ENCODE assay signal across 19 cellular contexts in genomic region chr6:129102741-129103140, GRCh38.
DNase-seq lines count a peak whose midpoint lies in the region; ATAC-seq and TF ChIP-seq lines count a peak whose summit lies in the region.
"Had no signal": no experiment of that assay in that cellular context is flagged by ENCODE, and none has a peak within 500 bp of the region (broad histone marks: within the 10 kb centered on the region; RNA-seq: fewer than 3 reads in every experiment).

No MANE protein-coding gene starts in this region.

- H3K14ac ChIP-seq in trophoblast cell (ENCODE audit: low read length), result no peak overlapping the region

- no peaks in the 10 kb centered on the region for H3K36me3 Mint-ChIP-seq in activated naive CD4-positive, alpha-beta T cell treated with anti-CD3 and anti-CD28 coated beads for 36 hours (ENCODE audit: low read depth)
- H3K36me3 Mint-ChIP-seq: activated CD8-positive, alpha-beta memory T cell treated with anti-CD3 and anti-CD28 coated beads, Interleukin-2, amount 10 ng/mL, durations not matched to agents 7 days and 5 days; CD14-positive monocyte had no signal

- no peak overlapping the region for H2AK5ac ChIP-seq in trophoblast cell (ENCODE audit: low read length)

- no peaks in the 10 kb centered on the region for H3K79me1 ChIP-seq in trophoblast cell (ENCODE audit: low read length)

- H3K27ac ChIP-seq in body of pancreas (no peak overlapping the region), trophoblast cell (ENCODE audit: low read depth, low read length) (no peak overlapping the region)
- H3K27ac ChIP-seq: right lobe of liver had no signal

- H4K8ac ChIP-seq in trophoblast cell (ENCODE audit: low read depth, low read length), result no peak overlapping the region

- H3K4me1 Mint-ChIP-seq in activated naive CD4-positive, alpha-beta T cell treated with anti-CD3 and anti-CD28 coated beads for 36 hours (ENCODE audit: low read depth), result no peaks in the 10 kb centered on the region
- H3K4me1 Mint-ChIP-seq: activated CD8-positive, alpha-beta memory T cell treated with anti-CD3 and anti-CD28 coated beads, Interleukin-2, amount 10 ng/mL, durations not matched to agents 7 days and 5 days; CD14-positive monocyte; nephron progenitor cell had no signal

- DNase-seq in AG10803 (ENCODE audit: low read depth), result peak; percentile 52
- peak in 3 of 4 donors; percentile 18 to 40 (median 19) for DNase-seq in body of pancreas
- peak; percentile 55 for DNase-seq in left ventricle myocardium superior
- peak; percentile 91 to 95 for DNase-seq in trophoblast cell
- no peak for DNase-seq in NCI-H345 treated with DMSO at 0.1 percent for 48 hours (lab: John Stamatoyannopoulos, UW; ENCODE audit: unreplicated experiment)
- no peak for DNase-seq in NK-92 treated with Interleukin-12 subunit alpha and Interleukin-12 subunit beta, amount 100 ng/mL, for 24 hours (lab: John Stamatoyannopoulos, UW)
- DNase-seq in RPMI8226, result no peak
- DNase-seq in activated naive CD4-positive, alpha-beta T cell treated with anti-CD3 and anti-CD28 coated beads for 36 hours, result no peak
- DNase-seq: activated CD4-positive, CD25-positive, alpha-beta regulatory T cell; activated CD8-positive, alpha-beta memory T cell treated with anti-CD3 and anti-CD28 coated beads, Interleukin-2, amount 10 ng/mL, durations not matched to agents 7 days and 5 days; activated effector memory CD4-positive, alpha-beta T cell treated with anti-CD3 and anti-CD28 coated beads, Interleukin-2, amount 50 U/mL, for 16 hours; dorsolateral prefrontal cortex; NCI-H146; NCI-H345; nephron progenitor cell; right lobe of liver; SIG-M5 had no signal

- no peak overlapping the region for H4K12ac ChIP-seq in trophoblast cell (ENCODE audit: low read depth, low read length)

- no peak overlapping the region for H2BK12ac ChIP-seq in trophoblast cell (ENCODE audit: low read length)

- H3K4me3 ChIP-seq in AG10803 (ENCODE audit: low read length) (no peak overlapping the region), body of pancreas (no peak overlapping the region), trophoblast cell (ENCODE audit: low read depth, low read length) (no peak overlapping the region)
- H3K4me3 ChIP-seq: dorsolateral prefrontal cortex, right lobe of liver had no signal

- WGBS in body of pancreas, 2 donors, result 46 to 55% methylated on average over 4 of the region's 4 CpGs
- WGBS in trophoblast cell (ENCODE audit: extremely low coverage, insufficient coverage, insufficient read length), result no CpG with 5 or more reads among the region's 4 CpGs

- no peak for ATAC-seq in body of pancreas
- ATAC-seq in left ventricle myocardium superior, result peak; percentile 85
- ATAC-seq: activated CD8-positive, alpha-beta memory T cell treated with anti-CD3 and anti-CD28 coated beads, Interleukin-2, amount 10 ng/mL, durations not matched to agents 7 days and 5 days had no signal

- H2BK5ac ChIP-seq in trophoblast cell (ENCODE audit: low read depth, low read length, poor library complexity), result no peak overlapping the region

- H3K27me3 ChIP-seq in body of pancreas (no peaks in the 10 kb centered on the region), trophoblast cell (ENCODE audit: insufficient read depth, low read length) (no peaks in the 10 kb centered on the region)
- H3K27me3 ChIP-seq: dorsolateral prefrontal cortex, right lobe of liver had no signal

- no peaks in the 10 kb centered on the region for H3K9me3 Mint-ChIP-seq in activated naive CD4-positive, alpha-beta T cell treated with anti-CD3 and anti-CD28 coated beads for 36 hours
- H3K9me3 Mint-ChIP-seq: nephron progenitor cell; T-helper 2 cell treated with Interferon-gamma antibody and Interleukin-4, amounts not matched to agents 5 μg/mL and 100 μg/mL, for 36 hours had no signal

- no peak overlapping the region for H3K18ac ChIP-seq in trophoblast cell (ENCODE audit: low read length)

- intact Hi-C loops in body of pancreas (cut with DNase I), result no loop called here
- intact Hi-C loops in left ventricle myocardium superior (cut with micrococcal nuclease), result no loop called here
- intact Hi-C loops in activated naive CD4-positive, alpha-beta T cell treated with anti-CD3 and anti-CD28 coated beads for 36 hours (cut with micrococcal nuclease), result no loop called here

- H3K4me2 ChIP-seq in trophoblast cell (ENCODE audit: low read length), result no peak overlapping the region

- no peak overlapping the region for H2AFZ ChIP-seq in trophoblast cell (ENCODE audit: insufficient read depth, low read length, poor library complexity)

- TF ChIP-seq CTCF in AG10803 (conservative IDR thresholded peaks at IDR 0.05; ENCODE audit: low read length), result no peak
- TF ChIP-seq CTCF in body of pancreas (IDR thresholded peaks at IDR 0.05), result no peak

- H3K27me3 Mint-ChIP-seq in activated naive CD4-positive, alpha-beta T cell treated with anti-CD3 and anti-CD28 coated beads for 36 hours (ENCODE audit: low read depth), result peaks cover 11% of the 10 kb centered on the region

- no peaks in the 10 kb centered on the region for H3K79me2 ChIP-seq in trophoblast cell (ENCODE audit: control insufficient read depth, insufficient read depth, low read length, poor library complexity)

- H3K4me1 ChIP-seq in body of pancreas (no peaks in the 10 kb centered on the region), trophoblast cell (ENCODE audit: control insufficient read depth in 1 of 2, insufficient read depth in 2 of 2, low read length in 2 of 2) (no peaks in the 10 kb centered on the region)
- H3K4me1 ChIP-seq: right lobe of liver had no signal

- no peak overlapping the region for H3K23ac ChIP-seq in trophoblast cell (ENCODE audit: low read length)

- CTCF ChIA-PET in activated naive CD4-positive, alpha-beta T cell treated with anti-CD3 and anti-CD28 coated beads for 36 hours (lab: Charles Lee), result no interaction called here

- H3K27ac Mint-ChIP-seq in activated naive CD4-positive, alpha-beta T cell treated with anti-CD3 and anti-CD28 coated beads for 36 hours, result no peak overlapping the region
- H3K27ac Mint-ChIP-seq: activated CD8-positive, alpha-beta memory T cell treated with anti-CD3 and anti-CD28 coated beads, Interleukin-2, amount 10 ng/mL, durations not matched to agents 7 days and 5 days; CD14-positive monocyte; nephron progenitor cell; T-helper 2 cell treated with Interferon-gamma antibody and Interleukin-4, amounts not matched to agents 5 μg/mL and 100 μg/mL, for 36 hours had no signal

- no peak overlapping the region for H3K4me3 Mint-ChIP-seq in activated naive CD4-positive, alpha-beta T cell treated with anti-CD3 and anti-CD28 coated beads for 36 hours
- H3K4me3 Mint-ChIP-seq: activated CD8-positive, alpha-beta memory T cell treated with anti-CD3 and anti-CD28 coated beads, Interleukin-2, amount 10 ng/mL, durations not matched to agents 7 days and 5 days; CD14-positive monocyte; nephron progenitor cell; T-helper 2 cell treated with Interferon-gamma antibody and Interleukin-4, amounts not matched to agents 5 μg/mL and 100 μg/mL, for 36 hours had no signal

- TF ChIP-seq POLR2A in body of pancreas (IDR thresholded peaks at IDR 0.05), result no peak

- no peaks in the 10 kb centered on the region for H3K9me3 ChIP-seq in body of pancreas
- no peaks in the 10 kb centered on the region for H3K9me3 ChIP-seq in trophoblast cell (ENCODE audit: insufficient read depth, low read depth, low read length)
- H3K9me3 ChIP-seq: right lobe of liver had no signal

- H3K36me3 ChIP-seq in body of pancreas (replicated peaks in 1 of 2; ENCODE audit: insufficient read depth in 1 of 2, low read depth in 2 of 2), result no peaks in the 10 kb centered on the region
- no peaks in the 10 kb centered on the region for H3K36me3 ChIP-seq in trophoblast cell (ENCODE audit: control insufficient read depth in 1 of 2, insufficient read depth in 2 of 2, low read length in 2 of 2)
- H3K36me3 ChIP-seq: right lobe of liver had no signal

- no peak overlapping the region for H3K4ac ChIP-seq in trophoblast cell (ENCODE audit: low read depth, low read length)

- H3K9ac ChIP-seq in trophoblast cell (ENCODE audit: low read length), result no peak overlapping the region

- no peak overlapping the region for H2BK120ac ChIP-seq in trophoblast cell (ENCODE audit: insufficient read depth, low read length, poor library complexity)

- no peak overlapping the region for H4K91ac ChIP-seq in trophoblast cell (ENCODE audit: low read depth, low read length)

Comparison
In these comparisons a context has a peak if more than half of its experiments do, and no peak if none do; other contexts are left out.
1. DNase-seq: peak in AG10803 (single experiment), body of pancreas (3 of 4), left ventricle myocardium superior (single experiment) and trophoblast cell (2 of 2); none in NCI-H345 treated with DMSO at 0.1 percent for 48 hours (single experiment), NK-92 treated with Interleukin-12 subunit alpha and Interleukin-12 subunit beta, amount 100 ng/mL, for 24 hours (single experiment), RPMI8226 (single experiment) and activated naive CD4-positive, alpha-beta T cell treated with anti-CD3 and anti-CD28 coated beads for 36 hours (single experiment).